8 cellular contexts compared by ENCODE assay signal in the genomic region with DNA sequence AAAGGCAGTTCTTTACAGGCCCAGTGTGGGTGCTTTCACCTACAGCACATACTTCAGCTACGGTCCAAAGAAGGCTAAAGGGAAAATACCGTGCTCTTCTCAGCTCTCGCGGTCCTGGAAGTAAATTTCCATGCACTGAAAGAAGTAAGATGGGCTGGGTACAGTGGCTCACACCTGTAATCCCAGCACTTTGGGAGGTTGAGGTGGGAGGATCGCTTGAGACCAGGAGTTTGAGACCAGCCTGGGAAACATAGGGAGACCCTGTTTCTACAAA.
DNase-seq lines count a peak whose midpoint lies in the region; ATAC-seq and TF ChIP-seq lines count a peak whose summit lies in the region.
"Not testable (repeated sequence)": the region's sequence is repeated elsewhere in the genome, so short reads cannot be mapped to it uniquely, and the experiment has no call there.

No MANE protein-coding gene starts in this region.

- H3K36me3 ChIP-seq in MM.1S (replicated peaks; ENCODE audit: insufficient read depth, low read length): not testable (repeated sequence)

- H3K9ac ChIP-seq in MM.1S (ENCODE audit: low read length): peak overlapping the region; percentile 78

- peaks cover 39% of the 10 kb centered on the region for H3K36me3 Mint-ChIP-seq in activated T-helper 17 cell treated with anti-CD3 and anti-CD28 coated beads, Interleukin-2, amount 50 U/mL, for 72 hours (ENCODE audit: low read depth)
- peaks cover 24% of the 10 kb centered on the region for H3K36me3 Mint-ChIP-seq in stimulated activated naive CD8-positive, alpha-beta T cell treated with anti-CD3 and anti-CD28 coated beads, Interleukin-15, Interleukin-2, amounts not matched to agents 100 ng/mL and 50 ng/mL, for 24 hours (ENCODE audit: low read depth)

- TF ChIP-seq CTCF in MM.1S (IDR thresholded peaks at IDR 0.05; ENCODE audit: low read length): not testable (repeated sequence)

- H3K9me2 ChIP-seq in MM.1S (replicated peaks; ENCODE audit: insufficient read depth, low read length): not testable (repeated sequence)

- not testable (repeated sequence) for H3K27me3 Mint-ChIP-seq in activated T-helper 17 cell treated with anti-CD3 and anti-CD28 coated beads, Interleukin-2, amount 50 U/mL, for 72 hours; stimulated activated naive CD8-positive, alpha-beta T cell treated with anti-CD3 and anti-CD28 coated beads, Interleukin-15, Interleukin-2, amounts not matched to agents 100 ng/mL and 50 ng/mL, for 24 hours

- H2AFZ ChIP-seq in MM.1S (ENCODE audit: low read length): not testable (repeated sequence)

- not testable (repeated sequence) for H3K9me3 ChIP-seq in MM.1S (replicated peaks; ENCODE audit: insufficient read depth, low read length)

- peak; percentile 43 for DNase-seq in MM.1S

- not testable (repeated sequence) for H3K9me3 Mint-ChIP-seq in activated T-helper 17 cell treated with anti-CD3 and anti-CD28 coated beads, Interleukin-2, amount 50 U/mL, for 72 hours; stimulated activated naive CD8-positive, alpha-beta T cell treated with anti-CD3 and anti-CD28 coated beads, Interleukin-15, Interleukin-2, amounts not matched to agents 100 ng/mL and 50 ng/mL, for 24 hours

- not testable (repeated sequence) for H3K4me3 ChIP-seq in MM.1S (ENCODE audit: low read length)

- peak overlapping the region; percentile 96 for H3K27ac ChIP-seq in MM.1S (ENCODE audit: low read length)

- H3K27ac Mint-ChIP-seq in activated T-helper 17 cell treated with anti-CD3 and anti-CD28 coated beads, Interleukin-2, amount 50 U/mL, for 72 hours: peak overlapping the region; percentile 81
- peak overlapping the region; percentile 93 for H3K27ac Mint-ChIP-seq in stimulated activated naive CD8-positive, alpha-beta T cell treated with anti-CD3 and anti-CD28 coated beads, Interleukin-15, Interleukin-2, amounts not matched to agents 100 ng/mL and 50 ng/mL, for 24 hours

- not testable (repeated sequence) for H3K79me2 ChIP-seq in MM.1S (ENCODE audit: low read length)

- peaks cover 51% of the 10 kb centered on the region for H3K4me1 ChIP-seq in MM.1S (ENCODE audit: low read length)

- H3K4me3 Mint-ChIP-seq in activated T-helper 17 cell treated with anti-CD3 and anti-CD28 coated beads, Interleukin-2, amount 50 U/mL, for 72 hours: peak overlapping the region; percentile 48
- H3K4me3 Mint-ChIP-seq in stimulated activated naive CD8-positive, alpha-beta T cell treated with anti-CD3 and anti-CD28 coated beads, Interleukin-15, Interleukin-2, amounts not matched to agents 100 ng/mL and 50 ng/mL, for 24 hours: peak overlapping the region; percentile 56

- not testable (repeated sequence) for H3K4me2 ChIP-seq in MM.1S (ENCODE audit: low read depth, low read length)

- not testable (repeated sequence) for H4K20me1 ChIP-seq in MM.1S (ENCODE audit: insufficient read depth, low read length)

- H3F3A ChIP-seq in MM.1S (ENCODE audit: insufficient read depth, low read length): peaks cover 58% of the 10 kb centered on the region

- ATAC-seq in GM18520 (IDR thresholded peaks at IDR 0.05; ENCODE audit: unreplicated experiment): peak; percentile 21
- ATAC-seq in GM19438 (IDR thresholded peaks at IDR 0.05; ENCODE audit: low read depth, unreplicated experiment): peak; percentile 32
- peak; percentile 45 for ATAC-seq in GM21723 (IDR thresholded peaks at IDR 0.05; ENCODE audit: unreplicated experiment)
- ATAC-seq in HG02943 (IDR thresholded peaks at IDR 0.05; ENCODE audit: low read depth, unreplicated experiment): peak; percentile 29
- peak; percentile 37 for ATAC-seq in HG03280 (IDR thresholded peaks at IDR 0.05; ENCODE audit: unreplicated experiment)
- not testable (repeated sequence) for ATAC-seq in activated T-helper 17 cell treated with anti-CD3 and anti-CD28 coated beads, Interleukin-2, amount 50 U/mL, for 72 hours (replicated peaks)

- peaks cover 35% of the 10 kb centered on the region for H3K4me1 Mint-ChIP-seq in activated T-helper 17 cell treated with anti-CD3 and anti-CD28 coated beads, Interleukin-2, amount 50 U/mL, for 72 hours
- peaks cover 59% of the 10 kb centered on the region for H3K4me1 Mint-ChIP-seq in stimulated activated naive CD8-positive, alpha-beta T cell treated with anti-CD3 and anti-CD28 coated beads, Interleukin-15, Interleukin-2, amounts not matched to agents 100 ng/mL and 50 ng/mL, for 24 hours (ENCODE audit: low read depth)

- H3K27me3 ChIP-seq in MM.1S (replicated peaks; ENCODE audit: insufficient read depth, low read length): not testable (repeated sequence)
